In genomic region chr17:42679492-42680330, GRCh38 we compare ENCODE assay signal across 1 cellular context.
TF ChIP-seq lines count a peak whose summit lies in the region.

No MANE protein-coding gene starts in this region.

TF ChIP-seq in SK-N-SH, 30 proteins besides CTCF, POLR2A, EP300 and RAD21 (continued from another document):
- TF ChIP-seq REST (IDR thresholded peaks at IDR 0.05; ENCODE audit: low read depth, low read length) = no peak
- no peak for TF ChIP-seq JUND (IDR thresholded peaks at IDR 0.05)
- no peak for TF ChIP-seq ZBTB33 (IDR thresholded peaks at IDR 0.05; ENCODE audit: borderline replicate concordance, low read depth)
- TF ChIP-seq GABPA (IDR thresholded peaks at IDR 0.05; ENCODE audit: low read depth) = no peak
- TF ChIP-seq MXI1 (IDR thresholded peaks at IDR 0.05; ENCODE audit: low read depth, low read length) = peak; percentile 80
- peak; percentile 42; the same call in 1 of the 2 replicates for TF ChIP-seq ELF1 (IDR thresholded peaks at IDR 0.05)
- no peak for TF ChIP-seq FOXM1 (IDR thresholded peaks at IDR 0.05; ENCODE audit: low read depth)
- TF ChIP-seq EZH2phosphoT487 (IDR thresholded peaks at IDR 0.05; ENCODE audit: borderline replicate concordance, low read depth) = no peak
- no peak for TF ChIP-seq IRF3 (IDR thresholded peaks at IDR 0.05; ENCODE audit: low read depth, low read length)
